8 cellular contexts compared by ENCODE assay signal in genomic region chr13:44989941-44990340, GRCh38.
DNase-seq lines count a peak whose midpoint lies in the region; ATAC-seq and TF ChIP-seq lines count a peak whose summit lies in the region.

No MANE protein-coding gene starts in this region.

- peaks cover 8% of the 10 kb centered on the region for H3K36me3 ChIP-seq in OCI-LY3 (replicated peaks; ENCODE audit: low read depth, low read length)
- H3K36me3 ChIP-seq in duodenal mucosa (ENCODE audit: control insufficient read depth in 1 of 2, insufficient read depth in 2 of 2, low read length in 2 of 2): peaks cover 0 to 7% of the 10 kb centered on the region in 2 donors
- H3K36me3 ChIP-seq in muscle layer of duodenum (ENCODE audit: control insufficient read depth in 1 of 2, insufficient read depth in 2 of 2, low read length in 2 of 2): peaks cover 0 to 7% of the 10 kb centered on the region in 2 donors

- no peak for TF ChIP-seq CTCF in OCI-LY3 (IDR thresholded peaks at IDR 0.05; ENCODE audit: low read depth, low read length)

- H3K79me2 ChIP-seq in OCI-LY3 (ENCODE audit: low read length): peaks cover 87% of the 10 kb centered on the region

- H3K27me3 ChIP-seq in OCI-LY3 (ENCODE audit: low read depth, low read length) (no peaks in the 10 kb centered on the region), duodenal mucosa (ENCODE audit: control insufficient read depth in 1 of 2, insufficient read depth in 2 of 2, low read length in 2 of 2) (no peaks in the 10 kb centered on the region), muscle layer of duodenum (ENCODE audit: low read depth, low read length) (no peaks in the 10 kb centered on the region)

- peaks cover 17% of the 10 kb centered on the region for H3K4me1 ChIP-seq in OCI-LY3 (ENCODE audit: low read length)
- peaks cover 19 to 21% of the 10 kb centered on the region in 2 donors for H3K4me1 ChIP-seq in duodenal mucosa (ENCODE audit: control insufficient read depth in 1 of 2, insufficient read depth in 2 of 2, low read length in 2 of 2)
- H3K4me1 ChIP-seq in muscle layer of duodenum (ENCODE audit: control insufficient read depth in 1 of 2, insufficient read depth in 2 of 2, low read length in 2 of 2): peaks cover 3 to 38% of the 10 kb centered on the region in 2 donors

- peak overlapping the region; percentile 15; the same call in 1 of the 2 replicates for H3K27ac ChIP-seq in OCI-LY3 (ENCODE audit: low read length)
- peak overlapping the region; percentile 52 for H3K27ac ChIP-seq in duodenal mucosa (ENCODE audit: low read depth, low read length)
- H3K27ac ChIP-seq in muscle layer of duodenum (ENCODE audit: low read length): peak overlapping the region; percentile 90

- DNase-seq in activated CD4-positive, alpha-beta T cell treated with anti-CD3 and anti-CD28 coated beads, Interleukin-2, amount 50 U/mL, for 1 hour: peak; percentile 3
- no peak for DNase-seq in activated CD4-positive, alpha-beta T cell treated with anti-CD3 and anti-CD28 coated beads for 1 hour
- no peak for DNase-seq in SKM-1 treated with dmso at 0.1 percent for 144 hours (lab: John Stamatoyannopoulos, UW; ENCODE audit: unreplicated experiment)
- DNase-seq in activated effector memory CD4-positive, alpha-beta T cell treated with anti-CD3 and anti-CD28 coated beads, Interleukin-2, amount 50 U/mL, for 16 hours: no peak

- H2AFZ ChIP-seq in OCI-LY3 (ENCODE audit: low read depth, low read length): peak overlapping the region; percentile 94

- H4K20me1 ChIP-seq in OCI-LY3 (ENCODE audit: insufficient read depth, low read length): no peaks in the 10 kb centered on the region

- no peaks in the 10 kb centered on the region for H3K9me3 ChIP-seq in OCI-LY3 (ENCODE audit: insufficient read depth, low read length)
- no peaks in the 10 kb centered on the region for H3K9me3 ChIP-seq in duodenal mucosa (ENCODE audit: control insufficient read depth in 1 of 2, low read length in 2 of 2)
- H3K9me3 ChIP-seq in muscle layer of duodenum (ENCODE audit: control insufficient read depth in 1 of 2, low read length in 2 of 2): no peaks in the 10 kb centered on the region

- no peak for ATAC-seq in GM18870 (IDR thresholded peaks at IDR 0.05; ENCODE audit: unreplicated experiment)

- H3K4me3 ChIP-seq in OCI-LY3 (ENCODE audit: low read length) (peak overlapping the region; percentile 94), duodenal mucosa (ENCODE audit: low read depth in 1 of 2, low read length in 2 of 2) (peak overlapping the region; percentile 93 to 98), muscle layer of duodenum (ENCODE audit: low read depth in 1 of 2, low read length in 2 of 2) (peak overlapping the region; percentile 84 to 97)

- H3K9ac ChIP-seq in OCI-LY3 (ENCODE audit: low read length): peak overlapping the region; percentile 75
- H3K9ac ChIP-seq in duodenal mucosa (ENCODE audit: low read depth in 1 of 2, low read length in 2 of 2): peak overlapping the region; percentile 65 to 95

- H3K4me2 ChIP-seq in OCI-LY3 (ENCODE audit: low read length): peak overlapping the region; percentile 98

Comparison
In these comparisons a context has a peak if more than half of its experiments do, and no peak if none do; other contexts are left out.
1. H3K27ac ChIP-seq: peak in every context shown above with its lines; median percentile 90 in muscle layer of duodenum; 52 in duodenal mucosa; 15 in OCI-LY3.